ENCODE assay signal across 1 cellular context in the genomic region with DNA sequence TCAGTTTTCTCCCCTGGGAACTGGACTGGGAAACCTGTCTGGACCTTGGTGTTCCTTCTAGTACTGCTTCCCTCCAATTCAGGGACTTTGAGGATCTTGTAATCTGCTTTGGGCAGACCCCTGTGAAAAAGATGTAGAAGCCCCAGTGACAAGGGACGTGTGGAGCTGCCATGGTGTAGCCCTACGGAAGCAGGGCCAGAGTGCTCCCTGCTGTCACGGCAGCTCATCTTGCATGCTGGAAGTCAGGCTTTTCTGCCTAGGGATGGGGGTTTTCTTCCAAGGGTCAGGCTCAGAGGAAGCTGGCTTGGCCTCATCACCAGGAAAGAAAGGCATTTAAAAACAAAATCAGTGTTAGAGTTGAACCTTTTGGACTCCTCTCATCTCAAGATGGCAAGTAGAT.
TF ChIP-seq lines count a peak whose summit lies in the region.

No MANE protein-coding gene starts in this region.

TF ChIP-seq in HepG2, 621 proteins besides CTCF, POLR2A, EP300 and RAD21 (continued from another document):
- no peak for TF ChIP-seq MYNN (CRISPR knock-in tag; IDR thresholded peaks at IDR 0.05; ENCODE audit: low read depth)
- no peak for TF ChIP-seq ZNF644 (CRISPR knock-in tag; IDR thresholded peaks at IDR 0.05; ENCODE audit: low read depth)
- TF ChIP-seq HOXA7 (CRISPR knock-in tag; IDR thresholded peaks at IDR 0.05) = no peak
- TF ChIP-seq TMF1 (CRISPR knock-in tag; IDR thresholded peaks at IDR 0.05; ENCODE audit: low read depth) = no peak
